18 cellular contexts compared by ENCODE assay signal in the genomic region with DNA sequence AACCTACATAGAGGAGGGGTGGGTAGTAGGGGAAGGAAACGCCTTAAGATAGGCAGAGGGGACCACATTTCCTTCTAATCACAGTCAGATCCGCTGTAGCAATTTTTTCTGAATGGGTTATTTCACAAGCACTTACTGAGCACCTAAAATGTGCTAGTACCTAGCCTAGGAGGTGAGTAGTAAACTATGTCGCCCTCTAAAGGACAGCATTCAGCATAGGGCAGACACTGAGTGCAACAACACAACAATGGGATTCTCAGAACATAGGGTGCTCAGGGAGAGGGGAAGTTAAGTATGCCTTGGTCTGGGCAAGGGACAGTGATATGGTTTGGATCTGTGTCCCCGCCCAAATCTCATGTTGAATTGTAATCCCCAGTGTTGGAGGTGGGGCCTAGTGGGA.
A peak's percentile ranks its signal among the peaks of the same experiment; 100 is the strongest.
DNase-seq lines count a peak whose midpoint lies in the region; ATAC-seq, FAIRE-seq and TF ChIP-seq lines count a peak whose summit lies in the region.
"Had no signal": no experiment of that assay in that cellular context is flagged by ENCODE, and none has a peak within 500 bp of the region (broad histone marks: within the 10 kb centered on the region; RNA-seq: fewer than 3 reads in every experiment).

No MANE protein-coding gene starts in this region.

- H3K4me1 Mint-ChIP-seq in activated CD4-positive, alpha-beta T cell treated with anti-CD3 and anti-CD28 coated beads for 36 hours: no peaks in the 10 kb centered on the region

- H3K4me1 ChIP-seq in HepG2 (ENCODE audit: insufficient read depth, low read length) (no peaks in the 10 kb centered on the region), right lobe of liver (no peaks in the 10 kb centered on the region), Loucy (ENCODE audit: insufficient read depth, low read length, poor library complexity, severe bottlenecking) (no peaks in the 10 kb centered on the region), K562 (replicated peaks in 1 of 2; ENCODE audit: control insufficient read depth in 2 of 2, insufficient read depth in 2 of 2, low read length in 2 of 2) (no peaks in the 10 kb centered on the region)
- H3K4me1 ChIP-seq: psoas muscle had no signal

- peaks cover 0 to 32% of the 10 kb centered on the region in 2 experiments; a peak in 4 of 5 replicates for H3K27me3 ChIP-seq in HepG2 (ENCODE audit: control insufficient read depth in 1 of 2, insufficient read depth in 2 of 2, low read length in 2 of 2)
- no peaks in the 10 kb centered on the region for H3K27me3 ChIP-seq in right lobe of liver
- H3K27me3 ChIP-seq in Loucy (ENCODE audit: insufficient read depth, low read length, poor library complexity, severe bottlenecking): no peaks in the 10 kb centered on the region
- peaks cover 0 to 6% of the 10 kb centered on the region in 2 experiments; a peak in 2 of 5 replicates for H3K27me3 ChIP-seq in K562 (ENCODE audit: control insufficient read depth in 2 of 2, insufficient read depth in 2 of 2, low read length in 2 of 2)

- no peak overlapping the region for H3K4me3 Mint-ChIP-seq in activated CD4-positive, alpha-beta T cell treated with anti-CD3 and anti-CD28 coated beads for 36 hours

- intact Hi-C loops in HepG2 (cut with micrococcal nuclease; ENCODE audit: unreplicated experiment) (no loop called here), right lobe of liver (cut with DNase I) (no loop called here), K562 (cut with micrococcal nuclease) (no loop called here)
- intact Hi-C loops in activated CD4-positive, alpha-beta T cell treated with anti-CD3 and anti-CD28 coated beads for 36 hours (cut with DNase I, micrococcal nuclease): no loop called here

- peaks cover 9% of the 10 kb centered on the region for H3K27me3 Mint-ChIP-seq in activated CD4-positive, alpha-beta T cell treated with anti-CD3 and anti-CD28 coated beads for 36 hours

- DNase-seq in HepG2 (ENCODE audit: low spot score): no peak
- no peak for DNase-seq in right lobe of liver
- DNase-seq in K562 (ENCODE audit: extremely low read depth in 1 of 4, low spot score in 3 of 4): peak in 1 of 4 experiments; percentile 4
- DNase-seq in stimulated activated CD4-positive, alpha-beta T cell treated with anti-CD3 and anti-CD28 coated beads, Interleukin-4, amount 100 ng/mL, for 1 hour: no peak
- DNase-seq in activated T-cell treated with anti-CD3 and anti-CD28 coated beads for 4 hours: no peak
- DNase-seq in activated CD4-positive, alpha-beta T cell treated with anti-CD3 and anti-CD28 coated beads for 36 hours: no peak
- DNase-seq: activated CD8-positive, alpha-beta memory T cell treated with anti-CD3 and anti-CD28 coated beads for 24 hours; activated naive CD4-positive, alpha-beta T cell treated with anti-CD3 and anti-CD28 coated beads, Interleukin-2, amount 50 U/mL, for 16 hours; cerebellar nuclear complex; NCI-H2029 treated with DMSO at 0.1 percent for 48 hours; PC-9; psoas muscle; stimulated activated CD4-positive, alpha-beta T cell treated with anti-CD3 and anti-CD28 coated beads, Interleukin-2, amount 100 ng/mL, for 24 hours; stimulated activated naive CD4-positive, alpha-beta T cell had no signal

- peak; percentile 73 for ATAC-seq in HepG2
- ATAC-seq in right lobe of liver: no peak
- peak; percentile 72; the same call in 2 of the 3 replicates for ATAC-seq in K562
- no peak for ATAC-seq in GM18520 (IDR thresholded peaks at IDR 0.05; ENCODE audit: unreplicated experiment)
- no peak for ATAC-seq in activated CD4-positive, alpha-beta T cell treated with anti-CD3 and anti-CD28 coated beads for 36 hours
- ATAC-seq: psoas muscle had no signal

- peaks cover 2% of the 10 kb centered on the region for H3K36me3 Mint-ChIP-seq in activated CD4-positive, alpha-beta T cell treated with anti-CD3 and anti-CD28 coated beads for 36 hours (ENCODE audit: low read depth)

- H3K27ac ChIP-seq in HepG2 (ENCODE audit: extremely low read length, insufficient read depth, low read length) (no peak overlapping the region), right lobe of liver (no peak overlapping the region), K562 (ENCODE audit: extremely low read depth, low read depth, low read length) (no peak overlapping the region)
- H3K27ac ChIP-seq: PC-9, psoas muscle had no signal

- TF ChIP-seq EP300 in HepG2 (IDR thresholded peaks at IDR 0.05; ENCODE audit: low read depth in 2 of 2, low read length in 2 of 2) (no peak), HepG2 (CRISPR knock-in tag; IDR thresholded peaks at IDR 0.05; ENCODE audit: borderline replicate concordance) (no peak), K562 (IDR thresholded peaks at IDR 0.05; ENCODE audit: low read length) (no peak)

- no peak for TF ChIP-seq RAD21 in HepG2 (CRISPR knock-in tag; IDR thresholded peaks at IDR 0.05)
- 0 out of 4 replicates have a peak, but pooled peaks of 1 of the 2 experiments have one; percentile 5 for TF ChIP-seq RAD21 in K562 (CRISPR knock-in tag; conservative IDR thresholded peaks at IDR 0.05 in 1 of 2, IDR thresholded peaks at IDR 0.05 in 1 of 2)

- 0% methylated on average over 4 of the region's 4 CpGs for WGBS in HepG2 (ENCODE audit: low lambda C conversion rate)
- WGBS in right lobe of liver (ENCODE audit: insufficient coverage, low coverage, low lambda C conversion rate, missing lambda C conversion rate): 42% methylated on average over 4 of the region's 4 CpGs
- WGBS in K562 (ENCODE audit: insufficient coverage, low coverage, missing lambda C conversion rate): 0% methylated on average over 4 of the region's 4 CpGs

- H3K4me3 ChIP-seq in HepG2 (replicated peaks in 1 of 3; ENCODE audit: insufficient read depth in 1 of 3, low read depth in 2 of 3, low read length in 3 of 3) (no peak overlapping the region), right lobe of liver (no peak overlapping the region), Loucy (ENCODE audit: low read length, poor library complexity, severe bottlenecking) (no peak overlapping the region), K562 (no peak overlapping the region)
- H3K4me3 ChIP-seq: PC-9, psoas muscle had no signal

- H3K27ac Mint-ChIP-seq in activated CD4-positive, alpha-beta T cell treated with anti-CD3 and anti-CD28 coated beads for 36 hours: no peak overlapping the region

- H3K79me2 ChIP-seq in HepG2 (ENCODE audit: insufficient read depth, low read length): no peaks in the 10 kb centered on the region
- H3K79me2 ChIP-seq in Loucy (ENCODE audit: insufficient read depth, low read length): no peaks in the 10 kb centered on the region
- H3K79me2 ChIP-seq in K562 (ENCODE audit: control insufficient read depth, insufficient read depth, low read length): no peaks in the 10 kb centered on the region

- no peaks in the 10 kb centered on the region for H4K20me1 ChIP-seq in HepG2 (ENCODE audit: insufficient read depth, low read length)
- H4K20me1 ChIP-seq in Loucy (ENCODE audit: insufficient read depth, low read length, poor library complexity, severe bottlenecking): no peaks in the 10 kb centered on the region
- H4K20me1 ChIP-seq in K562 (replicated peaks; ENCODE audit: control insufficient read depth, insufficient read depth, low read length): no peaks in the 10 kb centered on the region

- BruUV-seq in HepG2 (replicated peaks; lab: Mats Ljungman, UMichigan): no TSS peak
- no TSS peak for BruUV-seq in K562 (replicated peaks; lab: Mats Ljungman, UMichigan)

- CTCF ChIA-PET in HepG2 (lab: Yijun Ruan, JAX; ENCODE audit: low intra/inter-chr PET ratio, low total read pairs): no interaction called here
- CTCF ChIA-PET in K562 (lab: Yijun Ruan, JAX; ENCODE audit: low intra/inter-chr PET ratio): no interaction called here
- CTCF ChIA-PET in activated CD4-positive, alpha-beta T cell treated with anti-CD3 and anti-CD28 coated beads for 36 hours (lab: Charles Lee): no interaction called here

- no peaks in the 10 kb centered on the region for H3K9me1 ChIP-seq in K562 (ENCODE audit: control insufficient read depth, insufficient read depth, low read length)

- H3K9ac ChIP-seq in HepG2 (ENCODE audit: insufficient read depth, low read depth, low read length): no peak overlapping the region
- H3K9ac ChIP-seq in Loucy (ENCODE audit: low read depth, low read length, poor library complexity, severe bottlenecking): no peak overlapping the region
- H3K9ac ChIP-seq in K562 (ENCODE audit: insufficient read depth in 1 of 2, low read depth in 2 of 2, low read length in 2 of 2): no peak overlapping the region

- in situ Hi-C loops in HepG2 (cut with HindIII; ENCODE audit: extremely low pct_ligation_motif_present, low pct_unique_long_range_greater_than_20kb): no loop called here
- in situ Hi-C loops in K562 (cut with MboI): no loop called here

- no peaks in the 10 kb centered on the region for H3K9me2 ChIP-seq in Loucy (replicated peaks; ENCODE audit: low read depth, low read length)

- H2AFZ ChIP-seq in HepG2 (ENCODE audit: low read length): no peak overlapping the region
- H2AFZ ChIP-seq in Loucy (ENCODE audit: low read length): no peak overlapping the region
- no peak overlapping the region for H2AFZ ChIP-seq in K562 (ENCODE audit: low read depth, low read length)
- H2AFZ ChIP-seq: PC-9 had no signal

- POLR2A ChIA-PET in HepG2 (lab: Yijun Ruan, JAX): no interaction called here
- POLR2A ChIA-PET in K562 (lab: Yijun Ruan, JAX): no interaction called here
- POLR2A ChIA-PET in activated CD4-positive, alpha-beta T cell treated with anti-CD3 and anti-CD28 coated beads for 36 hours (lab: Charles Lee): no interaction called here

- H3F3A ChIP-seq in Loucy (ENCODE audit: low read depth): no peaks in the 10 kb centered on the region

- FAIRE-seq in HepG2 (lab: Jason Lieb, UNC): no peak
- FAIRE-seq in K562 (lab: Jason Lieb, UNC): no peak
- FAIRE-seq: H54, HTR-8/SVneo had no signal

- no peaks in the 10 kb centered on the region for H3K36me3 ChIP-seq in HepG2 (replicated peaks in 1 of 2; ENCODE audit: control insufficient read depth in 1 of 2, insufficient read depth in 2 of 2, low read length in 2 of 2)
- H3K36me3 ChIP-seq in right lobe of liver: no peaks in the 10 kb centered on the region
- no peaks in the 10 kb centered on the region for H3K36me3 ChIP-seq in Loucy (ENCODE audit: insufficient read depth, low read length)
- H3K36me3 ChIP-seq in K562 (ENCODE audit: control insufficient read depth, insufficient read depth, low read length): no peaks in the 10 kb centered on the region

- H3K4me2 ChIP-seq in HepG2 (ENCODE audit: low read depth, low read length) (no peak overlapping the region), Loucy (ENCODE audit: low read depth, low read length, poor library complexity, severe bottlenecking) (no peak overlapping the region), K562 (ENCODE audit: insufficient read depth, low read length) (no peak overlapping the region)
- H3K4me2 ChIP-seq: PC-9 had no signal

- TF ChIP-seq POLR2A in HepG2 (IDR thresholded peaks at IDR 0.05; ENCODE audit: insufficient read depth in 1 of 2, low read depth in 2 of 2, low read length in 2 of 2) (no peak), right lobe of liver (IDR thresholded peaks at IDR 0.05) (no peak), K562 (conservative IDR thresholded peaks at IDR 0.05) (no peak)

- H3K9me3 Mint-ChIP-seq in activated CD4-positive, alpha-beta T cell treated with anti-CD3 and anti-CD28 coated beads for 36 hours (ENCODE audit: low read depth): peaks cover 12% of the 10 kb centered on the region

- peaks cover 8% of the 10 kb centered on the region; the same call in 1 of the 2 replicates for H3K9me3 ChIP-seq in HepG2 (ENCODE audit: low read length)
- H3K9me3 ChIP-seq in right lobe of liver: no peaks in the 10 kb centered on the region
- peaks cover 6% of the 10 kb centered on the region; the same call in 1 of the 2 replicates for H3K9me3 ChIP-seq in Loucy (ENCODE audit: insufficient read depth, low read depth, low read length)
- H3K9me3 ChIP-seq in K562 (replicated peaks; ENCODE audit: control insufficient read depth, insufficient read depth, low read depth, low read length): no peaks in the 10 kb centered on the region

- TF ChIP-seq CTCF in HepG2 (CRISPR knock-in tag; IDR thresholded peaks at IDR 0.05) (peak; percentile 45), right lobe of liver (IDR thresholded peaks at IDR 0.05) (no peak), Loucy (conservative IDR thresholded peaks at IDR 0.05; ENCODE audit: low read length) (peak; percentile 48), K562 (IDR thresholded peaks at IDR 0.05 in 2 of 3, conservative IDR thresholded peaks at IDR 0.05 in 1 of 3; ENCODE audit: insufficient read depth in 2 of 3, low read depth in 1 of 3, low read length in 3 of 3) (0 out of 6 replicates have a peak, but pooled peaks of 2 of the 3 experiments have one; percentile 20 to 22)

Comparison
In these comparisons a context has a peak if more than half of its experiments do, and no peak if none do; other contexts are left out.
1. ATAC-seq: peak in HepG2 (single experiment) and K562 (single experiment); none in right lobe of liver (0 of 4), GM18520 (single experiment) and activated CD4-positive, alpha-beta T cell treated with anti-CD3 and anti-CD28 coated beads for 36 hours (single experiment).
2. CTCF ChIP-seq: peak in HepG2 (single experiment), Loucy (single experiment) and K562 (2 of 3); none in right lobe of liver (0 of 4).